Comparison of ENCODE assay signal across 1 cellular context in genomic region chr11:46593550-46594382, GRCh38.
TF ChIP-seq lines count a peak whose summit lies in the region.

Gene AMBRA1, minus strand, starts transcription at chr11:46594023. Its CDS starts 45,643 bp downstream, at chr11:46548380.

TF ChIP-seq in HepG2, 621 proteins besides CTCF, POLR2A, EP300 and RAD21 (continued from another document and continues in another):
- TF ChIP-seq, protein P1, sequence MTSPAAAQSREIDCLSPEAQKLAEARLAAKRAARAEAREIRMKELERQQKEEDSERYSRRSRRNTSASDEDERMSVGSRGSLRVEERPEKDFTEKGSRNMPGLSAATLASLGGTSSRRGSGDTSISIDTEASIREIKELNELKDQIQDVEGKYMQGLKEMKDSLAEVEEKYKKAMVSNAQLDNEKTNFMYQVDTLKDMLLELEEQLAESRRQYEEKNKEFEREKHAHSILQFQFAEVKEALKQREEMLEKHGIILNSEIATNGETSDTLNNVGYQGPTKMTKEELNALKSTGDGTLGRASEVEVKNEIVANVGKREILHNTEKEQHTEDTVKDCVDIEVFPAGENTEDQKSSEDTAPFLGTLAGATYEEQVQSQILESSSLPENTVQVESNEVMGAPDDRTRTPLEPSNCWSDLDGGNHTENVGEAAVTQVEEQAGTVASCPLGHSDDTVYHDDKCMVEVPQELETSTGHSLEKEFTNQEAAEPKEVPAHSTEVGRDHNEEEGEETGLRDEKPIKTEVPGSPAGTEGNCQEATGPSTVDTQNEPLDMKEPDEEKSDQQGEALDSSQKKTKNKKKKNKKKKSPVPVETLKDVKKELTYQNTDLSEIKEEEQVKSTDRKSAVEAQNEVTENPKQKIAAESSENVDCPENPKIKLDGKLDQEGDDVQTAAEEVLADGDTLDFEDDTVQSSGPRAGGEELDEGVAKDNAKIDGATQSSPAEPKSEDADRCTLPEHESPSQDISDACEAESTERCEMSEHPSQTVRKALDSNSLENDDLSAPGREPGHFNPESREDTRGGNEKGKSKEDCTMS (CRISPR knock-in tag; conservative IDR thresholded peaks at IDR 0.05), result no peak
- TF ChIP-seq GFI1 (CRISPR knock-in tag; IDR thresholded peaks at IDR 0.05; ENCODE audit: borderline replicate concordance) (peak; percentile 79), TGIF2 (CRISPR knock-in tag; IDR thresholded peaks at IDR 0.05) (peak; percentile 64; the same call in 1 of the 2 replicates), HHEX (CRISPR knock-in tag; IDR thresholded peaks at IDR 0.05) (no peak), MAFF (IDR thresholded peaks at IDR 0.05; ENCODE audit: low read depth, low read length) (peak; percentile 50; the same call in 1 of the 2 replicates), YEATS2 (CRISPR knock-in tag; IDR thresholded peaks at IDR 0.05; ENCODE audit: borderline replicate concordance) (peak; percentile 86; the same call in 1 of the 2 replicates), ZNF337 (CRISPR knock-in tag; IDR thresholded peaks at IDR 0.05; ENCODE audit: borderline replicate concordance, low read depth) (no peak), ZFP82 (CRISPR knock-in tag; IDR thresholded peaks at IDR 0.05; ENCODE audit: borderline replicate concordance) (0 out of 2 replicates have a peak, but pooled peaks have one; percentile 69), TAF1 (CRISPR knock-in tag; IDR thresholded peaks at IDR 0.05) (peak; percentile 83), CCAR2 (optimal IDR thresholded peaks at IDR 0.05; ENCODE audit: low read depth, low read length) (peak; percentile 89), SALL1 (CRISPR knock-in tag; IDR thresholded peaks at IDR 0.05) (no peak; the same call in none of the 2 replicates), DPF2 (CRISPR knock-in tag; IDR thresholded peaks at IDR 0.05; ENCODE audit: borderline replicate concordance, low read depth) (no peak), ZNF367 (CRISPR knock-in tag; IDR thresholded peaks at IDR 0.05; ENCODE audit: borderline replicate concordance) (no peak), ZEB1 (IDR thresholded peaks at IDR 0.05; ENCODE audit: insufficient replicate concordance, low read depth) (peak; percentile 69), ZNF460 (CRISPR knock-in tag; IDR thresholded peaks at IDR 0.05; ENCODE audit: borderline replicate concordance) (no peak), FOXA3 (CRISPR knock-in tag; IDR thresholded peaks at IDR 0.05) (peak; percentile 84), HDAC1 (CRISPR knock-in tag; IDR thresholded peaks at IDR 0.05) (peak; percentile 79; the same call in 1 of the 2 replicates), ZNF253 (CRISPR knock-in tag; IDR thresholded peaks at IDR 0.05; ENCODE audit: borderline replicate concordance) (no peak), THYN1 (CRISPR knock-in tag; IDR thresholded peaks at IDR 0.05; ENCODE audit: borderline replicate concordance, low read depth) (no peak), RARA (CRISPR knock-in tag; IDR thresholded peaks at IDR 0.05) (peak; percentile 53; the same call in 1 of the 2 replicates), POLR2G (IDR thresholded peaks at IDR 0.05; ENCODE audit: low read depth, low read length) (peak; percentile 84), KLF16 (CRISPR knock-in tag; IDR thresholded peaks at IDR 0.05) (peak in 1 of 2 experiments; percentile 90; a peak in 2 of 4 replicates), KDM5A (IDR thresholded peaks at IDR 0.05; ENCODE audit: borderline replicate concordance, low read length) (peak; percentile 91), HMG20A (CRISPR knock-in tag; IDR thresholded peaks at IDR 0.05; ENCODE audit: borderline replicate concordance) (0 out of 2 replicates have a peak, but pooled peaks have one; percentile 13), CBFB (CRISPR knock-in tag; IDR thresholded peaks at IDR 0.05) (peak; percentile 91), MLX (CRISPR knock-in tag; IDR thresholded peaks at IDR 0.05) (peak; percentile 73), ZNF878 (CRISPR knock-in tag; IDR thresholded peaks at IDR 0.05) (peak; percentile 72; the same call in 1 of the 2 replicates), NKX3-1 (CRISPR knock-in tag; IDR thresholded peaks at IDR 0.05) (no peak; the same call in 1 of the 2 replicates), ZFP91 (CRISPR knock-in tag; IDR thresholded peaks at IDR 0.05; ENCODE audit: borderline replicate concordance) (peak; percentile 83), JDP2 (CRISPR knock-in tag; IDR thresholded peaks at IDR 0.05; ENCODE audit: borderline replicate concordance) (no peak), ZNF644 (CRISPR knock-in tag; IDR thresholded peaks at IDR 0.05; ENCODE audit: low read depth) (peak; percentile 43), SP5 (CRISPR knock-in tag; IDR thresholded peaks at IDR 0.05; ENCODE audit: borderline replicate concordance, low read depth) (no peak), ZNF383 (CRISPR knock-in tag; IDR thresholded peaks at IDR 0.05; ENCODE audit: borderline replicate concordance) (no peak), DMAP1 (CRISPR knock-in tag; IDR thresholded peaks at IDR 0.05) (0 out of 2 replicates have a peak, but pooled peaks have one; percentile 18), ZBTB38 (CRISPR knock-in tag; IDR thresholded peaks at IDR 0.05) (peak; percentile 51; the same call in 1 of the 2 replicates), PTBP1 (IDR thresholded peaks at IDR 0.05; ENCODE audit: low read depth, low read length, poor library complexity, severe bottlenecking) (peak; percentile 90), ZBTB42 (CRISPR knock-in tag; IDR thresholded peaks at IDR 0.05) (0 out of 2 replicates have a peak, but pooled peaks have one; percentile 74), ZFP37 (CRISPR knock-in tag; IDR thresholded peaks at IDR 0.05; ENCODE audit: borderline replicate concordance) (peak; percentile 86; the same call in 1 of the 2 replicates)
- TF ChIP-seq, protein P2, sequence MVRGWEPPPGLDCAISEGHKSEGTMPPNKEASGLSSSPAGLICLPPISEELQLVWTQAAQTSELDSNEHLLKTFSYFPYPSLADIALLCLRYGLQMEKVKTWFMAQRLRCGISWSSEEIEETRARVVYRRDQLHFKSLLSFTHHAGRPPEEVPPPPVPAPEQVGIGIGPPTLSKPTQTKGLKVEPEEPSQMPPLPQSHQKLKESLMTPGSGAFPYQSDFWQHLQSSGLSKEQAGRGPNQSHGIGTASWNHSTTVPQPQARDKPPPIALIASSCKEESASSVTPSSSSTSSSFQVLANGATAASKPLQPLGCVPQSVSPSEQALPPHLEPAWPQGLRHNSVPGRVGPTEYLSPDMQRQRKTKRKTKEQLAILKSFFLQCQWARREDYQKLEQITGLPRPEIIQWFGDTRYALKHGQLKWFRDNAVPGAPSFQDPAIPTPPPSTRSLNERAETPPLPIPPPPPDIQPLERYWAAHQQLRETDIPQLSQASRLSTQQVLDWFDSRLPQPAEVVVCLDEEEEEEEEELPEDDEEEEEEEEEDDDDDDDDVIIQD (CRISPR knock-in tag; IDR thresholded peaks at IDR 0.05; ENCODE audit: low read depth), result 0 out of 2 replicates have a peak, but pooled peaks have one; percentile 19
- TF ChIP-seq, protein P3, sequence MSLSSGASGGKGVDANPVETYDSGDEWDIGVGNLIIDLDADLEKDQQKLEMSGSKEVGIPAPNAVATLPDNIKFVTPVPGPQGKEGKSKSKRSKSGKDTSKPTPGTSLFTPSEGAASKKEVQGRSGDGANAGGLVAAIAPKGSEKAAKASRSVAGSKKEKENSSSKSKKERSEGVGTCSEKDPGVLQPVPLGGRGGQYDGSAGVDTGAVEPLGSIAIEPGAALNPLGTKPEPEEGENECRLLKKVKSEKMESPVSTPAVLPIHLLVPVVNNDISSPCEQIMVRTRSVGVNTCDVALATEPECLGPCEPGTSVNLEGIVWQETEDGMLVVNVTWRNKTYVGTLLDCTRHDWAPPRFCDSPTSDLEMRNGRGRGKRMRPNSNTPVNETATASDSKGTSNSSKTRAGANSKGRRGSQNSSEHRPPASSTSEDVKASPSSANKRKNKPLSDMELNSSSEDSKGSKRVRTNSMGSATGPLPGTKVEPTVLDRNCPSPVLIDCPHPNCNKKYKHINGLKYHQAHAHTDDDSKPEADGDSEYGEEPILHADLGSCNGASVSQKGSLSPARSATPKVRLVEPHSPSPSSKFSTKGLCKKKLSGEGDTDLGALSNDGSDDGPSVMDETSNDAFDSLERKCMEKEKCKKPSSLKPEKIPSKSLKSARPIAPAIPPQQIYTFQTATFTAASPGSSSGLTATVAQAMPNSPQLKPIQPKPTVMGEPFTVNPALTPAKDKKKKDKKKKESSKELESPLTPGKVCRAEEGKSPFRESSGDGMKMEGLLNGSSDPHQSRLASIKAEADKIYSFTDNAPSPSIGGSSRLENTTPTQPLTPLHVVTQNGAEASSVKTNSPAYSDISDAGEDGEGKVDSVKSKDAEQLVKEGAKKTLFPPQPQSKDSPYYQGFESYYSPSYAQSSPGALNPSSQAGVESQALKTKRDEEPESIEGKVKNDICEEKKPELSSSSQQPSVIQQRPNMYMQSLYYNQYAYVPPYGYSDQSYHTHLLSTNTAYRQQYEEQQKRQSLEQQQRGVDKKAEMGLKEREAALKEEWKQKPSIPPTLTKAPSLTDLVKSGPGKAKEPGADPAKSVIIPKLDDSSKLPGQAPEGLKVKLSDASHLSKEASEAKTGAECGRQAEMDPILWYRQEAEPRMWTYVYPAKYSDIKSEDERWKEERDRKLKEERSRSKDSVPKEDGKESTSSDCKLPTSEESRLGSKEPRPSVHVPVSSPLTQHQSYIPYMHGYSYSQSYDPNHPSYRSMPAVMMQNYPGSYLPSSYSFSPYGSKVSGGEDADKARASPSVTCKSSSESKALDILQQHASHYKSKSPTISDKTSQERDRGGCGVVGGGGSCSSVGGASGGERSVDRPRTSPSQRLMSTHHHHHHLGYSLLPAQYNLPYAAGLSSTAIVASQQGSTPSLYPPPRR (CRISPR knock-in tag; IDR thresholded peaks at IDR 0.05; ENCODE audit: borderline replicate concordance), result no peak
- TF ChIP-seq, protein P4, sequence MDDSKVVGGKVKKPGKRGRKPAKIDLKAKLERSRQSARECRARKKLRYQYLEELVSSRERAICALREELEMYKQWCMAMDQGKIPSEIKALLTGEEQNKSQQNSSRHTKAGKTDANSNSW (CRISPR knock-in tag; IDR thresholded peaks at IDR 0.05; ENCODE audit: borderline replicate concordance), result no peak
- TF ChIP-seq, protein P5, sequence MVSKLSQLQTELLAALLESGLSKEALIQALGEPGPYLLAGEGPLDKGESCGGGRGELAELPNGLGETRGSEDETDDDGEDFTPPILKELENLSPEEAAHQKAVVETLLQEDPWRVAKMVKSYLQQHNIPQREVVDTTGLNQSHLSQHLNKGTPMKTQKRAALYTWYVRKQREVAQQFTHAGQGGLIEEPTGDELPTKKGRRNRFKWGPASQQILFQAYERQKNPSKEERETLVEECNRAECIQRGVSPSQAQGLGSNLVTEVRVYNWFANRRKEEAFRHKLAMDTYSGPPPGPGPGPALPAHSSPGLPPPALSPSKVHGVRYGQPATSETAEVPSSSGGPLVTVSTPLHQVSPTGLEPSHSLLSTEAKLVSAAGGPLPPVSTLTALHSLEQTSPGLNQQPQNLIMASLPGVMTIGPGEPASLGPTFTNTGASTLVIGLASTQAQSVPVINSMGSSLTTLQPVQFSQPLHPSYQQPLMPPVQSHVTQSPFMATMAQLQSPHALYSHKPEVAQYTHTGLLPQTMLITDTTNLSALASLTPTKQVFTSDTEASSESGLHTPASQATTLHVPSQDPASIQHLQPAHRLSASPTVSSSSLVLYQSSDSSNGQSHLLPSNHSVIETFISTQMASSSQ (IDR thresholded peaks at IDR 0.05; ENCODE audit: low read depth), result 0 out of 2 replicates have a peak, but pooled peaks have one; percentile 24
- TF ChIP-seq, protein P5 (CRISPR knock-in tag; IDR thresholded peaks at IDR 0.05; ENCODE audit: borderline replicate concordance), result 0 out of 2 replicates have a peak, but pooled peaks have one; percentile 63
- TF ChIP-seq, protein P6, sequence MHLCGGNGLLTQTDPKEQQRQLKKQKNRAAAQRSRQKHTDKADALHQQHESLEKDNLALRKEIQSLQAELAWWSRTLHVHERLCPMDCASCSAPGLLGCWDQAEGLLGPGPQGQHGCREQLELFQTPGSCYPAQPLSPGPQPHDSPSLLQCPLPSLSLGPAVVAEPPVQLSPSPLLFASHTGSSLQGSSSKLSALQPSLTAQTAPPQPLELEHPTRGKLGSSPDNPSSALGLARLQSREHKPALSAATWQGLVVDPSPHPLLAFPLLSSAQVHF (CRISPR knock-in tag; IDR thresholded peaks at IDR 0.05), result no peak
